19 cellular contexts compared by ENCODE assay signal in the genomic region with DNA sequence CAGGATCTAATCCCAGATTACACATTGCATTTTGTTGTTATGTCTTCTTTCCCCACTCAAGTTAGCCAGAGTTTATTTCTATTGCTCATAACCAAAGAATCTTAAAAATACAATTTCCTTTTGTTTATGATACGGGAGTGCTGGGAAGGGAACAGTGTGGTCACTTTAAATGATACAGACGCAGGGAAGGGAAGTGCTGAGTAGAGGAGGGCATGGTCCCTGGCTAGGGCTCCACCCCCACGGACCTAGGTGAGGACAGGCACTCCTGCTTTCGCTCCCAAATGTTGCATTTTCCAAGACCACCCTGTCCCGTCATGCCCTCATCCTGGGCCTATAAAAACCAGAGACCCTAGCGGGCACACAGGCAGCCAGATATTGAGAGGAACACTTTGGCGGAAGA.
"Had no signal": no experiment of that assay in that cellular context is flagged by ENCODE, and none has a peak within 500 bp of the region (broad histone marks: within the 10 kb centered on the region; RNA-seq: fewer than 3 reads in every experiment).

No MANE protein-coding gene starts in this region.

- H3K27me3 ChIP-seq: adrenal gland, hepatocyte, ovary, right atrium auricular region, thyroid gland had no signal

- H3K9me3 ChIP-seq: adrenal gland, breast epithelium, esophagus squamous epithelium, left ventricle myocardium inferior, ovary, psoas muscle, right atrium auricular region, thyroid gland, upper lobe of right lung had no signal

- H3K36me3 ChIP-seq: adrenal gland, breast epithelium, esophagus squamous epithelium, left ventricle myocardium inferior, ovary, right atrium auricular region, thyroid gland, upper lobe of right lung had no signal

- H3K4me3 ChIP-seq: adrenal gland, breast epithelium, coronary artery, esophagus squamous epithelium, hepatocyte, left ventricle myocardium inferior, ovary, psoas muscle, right atrium auricular region, thyroid gland, upper lobe of right lung had no signal

- DNase-seq: activated naive CD4-positive, alpha-beta T cell; activated T-cell treated with anti-CD3 and anti-CD28 coated beads, Interleukin-2, amount 50 U/mL, for 1 hour; adrenal gland; esophagus squamous epithelium; immature natural killer cell; kidney glomerular epithelial cell; left ventricle myocardium inferior; midbrain; ovary; psoas muscle; stimulated activated CD4-positive, alpha-beta T cell treated with anti-CD3 and anti-CD28 coated beads, Interleukin-4, amount 100 ng/mL, for 24 hours; stimulated activated naive CD4-positive, alpha-beta T cell treated with Interleukin-2 at 50 U/mL for 16 hours; T-helper 1 cell; thyroid gland; upper lobe of right lung had no signal
